Comparison of ENCODE assay signal across 8 cellular contexts in the genomic region with DNA sequence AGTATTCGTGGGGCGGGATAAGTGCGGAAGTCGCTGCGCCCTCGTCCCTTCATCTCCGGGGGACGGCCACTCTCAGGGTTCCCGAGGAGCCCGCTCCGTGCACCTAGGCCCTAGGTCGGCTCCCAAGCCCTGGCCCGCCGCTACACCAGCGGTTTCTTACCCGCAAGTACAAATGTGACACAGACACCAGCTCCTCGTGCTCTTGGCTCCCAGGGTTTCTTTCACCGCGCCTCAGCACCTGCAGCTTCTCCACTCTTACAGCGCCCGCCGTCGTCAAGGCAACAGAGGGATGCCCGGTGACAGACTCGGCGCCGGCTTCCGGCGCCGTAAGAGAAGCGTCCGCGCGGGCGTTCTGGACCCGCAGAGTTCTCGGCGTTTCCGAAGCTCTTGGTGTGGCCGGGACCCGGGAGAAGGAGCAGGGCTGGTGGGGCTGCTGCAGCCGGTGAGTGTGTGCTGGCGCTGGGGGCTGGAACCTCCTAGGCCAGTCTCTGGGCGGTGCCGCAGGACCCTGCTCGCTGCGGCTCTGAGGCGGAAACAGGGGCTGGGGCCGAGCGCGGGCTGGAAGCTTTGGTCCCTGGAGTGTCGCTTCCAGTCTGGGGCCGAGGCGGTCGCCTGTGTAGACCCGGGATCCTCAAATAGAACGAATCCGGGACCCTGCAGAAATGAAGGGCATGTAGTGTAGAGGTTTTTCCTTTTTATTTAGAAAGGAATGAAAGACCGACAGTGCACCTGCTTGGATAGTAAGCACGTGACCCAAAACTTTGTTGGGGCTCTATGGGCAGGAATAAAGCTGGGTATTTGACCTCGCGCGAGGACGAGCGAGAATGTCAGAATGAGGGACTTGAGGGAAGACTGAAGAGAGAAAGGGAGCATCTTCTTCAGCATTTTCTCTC.
DNase-seq lines count a peak whose midpoint lies in the region; ATAC-seq and TF ChIP-seq lines count a peak whose summit lies in the region.

No MANE protein-coding gene starts in this region.

- H3K4me2 ChIP-seq in GM23248 (ENCODE audit: unreplicated experiment) = peak overlapping the region; percentile 61

- H3K27me3 ChIP-seq in GM23248 (replicated peaks; ENCODE audit: insufficient read depth) (peaks cover 12% of the 10 kb centered on the region; the same call in 1 of the 2 replicates), endodermal cell (ENCODE audit: control insufficient read depth, insufficient read depth, low read length, poor library complexity, severe bottlenecking) (peaks cover 49% of the 10 kb centered on the region), muscle layer of colon (ENCODE audit: control insufficient read depth in 1 of 2, insufficient read depth in 2 of 2, low read length in 2 of 2) (peaks cover 23 to 27% of the 10 kb centered on the region in 2 donors), SJCRH30 (no peaks in the 10 kb centered on the region)

- no peaks in the 10 kb centered on the region for H3K9me2 ChIP-seq in GM23248 (ENCODE audit: insufficient read depth)

- H3K36me3 ChIP-seq in GM23248 (ENCODE audit: low read depth) (no peaks in the 10 kb centered on the region), endodermal cell (ENCODE audit: control insufficient read depth, insufficient read depth, low read length) (no peaks in the 10 kb centered on the region), muscle layer of colon (ENCODE audit: insufficient read depth, low read length) (no peaks in the 10 kb centered on the region), SJCRH30 (no peaks in the 10 kb centered on the region)

- H3K4me3 ChIP-seq in GM23248 = peak overlapping the region; percentile 57
- peak overlapping the region; percentile 79 for H3K4me3 ChIP-seq in endodermal cell (ENCODE audit: low read length)
- peak overlapping the region; percentile 45 to 54 for H3K4me3 ChIP-seq in muscle layer of colon (ENCODE audit: low read depth in 1 of 2, low read length in 2 of 2)
- no peak overlapping the region for H3K4me3 ChIP-seq in SJCRH30

- in situ Hi-C loops in GM23248 (cut with MboI) = no loop called here

- DNase-seq in DMS153 treated with DMSO at 0.1 percent for 48 hours (lab: John Stamatoyannopoulos, UW; ENCODE audit: unreplicated experiment) = peak; percentile 4
- peak; percentile 28 for DNase-seq in GM23248
- DNase-seq in NCI-H1436 treated with DMSO at 0.1 percent for 48 hours (lab: John Stamatoyannopoulos, UW) = peak; percentile 37
- peak; percentile 57 to 62 for DNase-seq in activated CD4-positive, alpha-beta T cell treated with anti-CD3 and anti-CD28 coated beads, Interleukin-2, amount 50 U/mL, for 48 hours
- peak; percentile 85 for DNase-seq in endodermal cell
- peak; percentile 32 for DNase-seq in stimulated activated naive B cell treated with anti-CD40 and anti-IgM and Interleukin-4, amounts not matched to agents 10 μg/mL and 1 μg/mL and 100 μg/mL, for 72 hours
- no peak for DNase-seq in SJCRH30

- H3K4me3 Mint-ChIP-seq in endodermal cell = peak overlapping the region; percentile 69
- peak overlapping the region; percentile 85 to 93 for H3K4me3 Mint-ChIP-seq in stimulated activated naive B cell treated with anti-CD40 and anti-IgM and Interleukin-4, amounts not matched to agents 10 μg/mL and 1 μg/mL and 100 μg/mL, for 72 hours

- 0 out of 2 replicates have a peak, but pooled peaks cover 4% of the 10 kb centered on the region for H4K20me1 ChIP-seq in GM23248 (ENCODE audit: insufficient read depth)

- H3K9ac ChIP-seq in GM23248 = no peak overlapping the region
- no peak overlapping the region for H3K9ac ChIP-seq in endodermal cell (ENCODE audit: extremely low read depth, low read length, poor library complexity, severe bottlenecking)
- no peak overlapping the region for H3K9ac ChIP-seq in muscle layer of colon (ENCODE audit: low read length)

- no peak for TF ChIP-seq CTCF in endodermal cell (conservative IDR thresholded peaks at IDR 0.05)

- peaks cover 7% of the 10 kb centered on the region for H3K9me3 Mint-ChIP-seq in endodermal cell
- H3K9me3 Mint-ChIP-seq in stimulated activated naive B cell treated with anti-CD40 and anti-IgM and Interleukin-4, amounts not matched to agents 10 μg/mL and 1 μg/mL and 100 μg/mL, for 72 hours = peaks cover 0 to 6% of the 10 kb centered on the region in 2 donors

- peak; percentile 94 for ATAC-seq in stimulated activated naive B cell treated with anti-CD40 and anti-IgM and Interleukin-4, amounts not matched to agents 10 μg/mL and 1 μg/mL and 100 μg/mL, for 72 hours (replicated peaks)

- H3K27me3 Mint-ChIP-seq in endodermal cell (ENCODE audit: insufficient read depth) = peaks cover 76% of the 10 kb centered on the region
- H3K27me3 Mint-ChIP-seq in stimulated activated naive B cell treated with anti-CD40 and anti-IgM and Interleukin-4, amounts not matched to agents 10 μg/mL and 1 μg/mL and 100 μg/mL, for 72 hours = peaks cover 63 to 76% of the 10 kb centered on the region in 2 donors

- H3F3A ChIP-seq in GM23248 (ENCODE audit: insufficient read depth) = no peaks in the 10 kb centered on the region

- peaks cover 12% of the 10 kb centered on the region for H3K4me1 Mint-ChIP-seq in endodermal cell
- peaks cover 8 to 15% of the 10 kb centered on the region in 2 donors for H3K4me1 Mint-ChIP-seq in stimulated activated naive B cell treated with anti-CD40 and anti-IgM and Interleukin-4, amounts not matched to agents 10 μg/mL and 1 μg/mL and 100 μg/mL, for 72 hours

- no peaks in the 10 kb centered on the region for H3K79me2 ChIP-seq in GM23248 (ENCODE audit: insufficient read depth)

- 7 to 12% methylated on average over 57 to 65 of the region's 65 CpGs for WGBS in GM23248 (ENCODE audit: low coverage in 1 of 2, low lambda C conversion rate in 2 of 2, missing lambda C conversion rate in 2 of 2), 2 experiments
- 2% methylated on average over 18 to 65 of the region's 65 CpGs for WGBS in endodermal cell (ENCODE audit: insufficient coverage in 1 of 2, insufficient read length in 1 of 2), 2 experiments

- no peaks in the 10 kb centered on the region for H3K36me3 Mint-ChIP-seq in endodermal cell (ENCODE audit: low read depth)
- no peaks in the 10 kb centered on the region for H3K36me3 Mint-ChIP-seq in stimulated activated naive B cell treated with anti-CD40 and anti-IgM and Interleukin-4, amounts not matched to agents 10 μg/mL and 1 μg/mL and 100 μg/mL, for 72 hours

- no peak overlapping the region for H3K27ac Mint-ChIP-seq in endodermal cell
- peak overlapping the region; percentile 37 for H3K27ac Mint-ChIP-seq in stimulated activated naive B cell treated with anti-CD40 and anti-IgM and Interleukin-4, amounts not matched to agents 10 μg/mL and 1 μg/mL and 100 μg/mL, for 72 hours

- H3K9me3 ChIP-seq in GM23248 (ENCODE audit: low read depth) (no peaks in the 10 kb centered on the region), endodermal cell (ENCODE audit: control insufficient read depth, low read length) (no peaks in the 10 kb centered on the region), muscle layer of colon (ENCODE audit: low read length) (no peaks in the 10 kb centered on the region), SJCRH30 (replicated peaks) (no peaks in the 10 kb centered on the region)

- H3K27ac ChIP-seq in GM23248 (no peak overlapping the region), endodermal cell (ENCODE audit: low read depth, low read length) (no peak overlapping the region), muscle layer of colon (ENCODE audit: low read depth, low read length) (no peak overlapping the region), SJCRH30 (no peak overlapping the region)

- H3K4me1 ChIP-seq in GM23248 (ENCODE audit: insufficient read depth) (no peaks in the 10 kb centered on the region), endodermal cell (ENCODE audit: control insufficient read depth, insufficient read depth, low read length) (no peaks in the 10 kb centered on the region), muscle layer of colon (ENCODE audit: insufficient read depth, low read length) (no peaks in the 10 kb centered on the region), SJCRH30 (no peaks in the 10 kb centered on the region)

- H2AFZ ChIP-seq in GM23248 = peak overlapping the region; percentile 65

Comparison
In these comparisons a context has a peak if more than half of its experiments do, and no peak if none do; other contexts are left out.
1. DNase-seq: peak in DMS153 treated with DMSO at 0.1 percent for 48 hours (single experiment), GM23248 (single experiment), NCI-H1436 treated with DMSO at 0.1 percent for 48 hours (single experiment), activated CD4-positive, alpha-beta T cell treated with anti-CD3 and anti-CD28 coated beads, Interleukin-2, amount 50 U/mL, for 48 hours (2 of 2), endodermal cell (single experiment) and stimulated activated naive B cell treated with anti-CD40 and anti-IgM and Interleukin-4, amounts not matched to agents 10 μg/mL and 1 μg/mL and 100 μg/mL, for 72 hours (single experiment); none in SJCRH30 (0 of 2).